ENCODE assay signal across 11 cellular contexts in genomic region chr18:3710712-3711269, GRCh38.
DNase-seq lines count a peak whose midpoint lies in the region; TF ChIP-seq lines count a peak whose summit lies in the region.
"Had no signal": no experiment of that assay in that cellular context is flagged by ENCODE, and none has a peak within 500 bp of the region (broad histone marks: within the 10 kb centered on the region; RNA-seq: fewer than 3 reads in every experiment).

No MANE protein-coding gene starts in this region.

- WGBS in adrenal gland, 4 donors = 9 to 14% (median 11%) methylated on average over 8 of the region's 8 CpGs
- WGBS in mesendoderm (ENCODE audit: extremely low coverage, insufficient coverage, low lambda C conversion rate) = no CpG with 5 or more reads among the region's 8 CpGs

- H3K56ac ChIP-seq in mesendoderm (ENCODE audit: low read length) = no peak overlapping the region

- no peak overlapping the region for H2AK5ac ChIP-seq in mesendoderm (ENCODE audit: low read length)

- H3K4me3 Mint-ChIP-seq in type B pancreatic cell = peak overlapping the region; percentile 48
- H3K4me3 Mint-ChIP-seq: natural killer cell; stimulated activated memory B cell treated with anti-CD40 and anti-IgM and Interleukin-4, amounts not matched to agents 10 μg/mL and 1 μg/mL and 100 μg/mL, for 72 hours; T-helper 1 cell treated with Interleukin-12 subunit alpha and Interleukin-12 subunit beta and Interleukin-4 antibody, amounts not matched to agents 30 μg/mL and 1 μg/mL, for 36 hours had no signal

- no peaks in the 10 kb centered on the region for H3K79me2 ChIP-seq in mesendoderm (ENCODE audit: control insufficient read depth, insufficient read depth, low read length)

- no peak overlapping the region for H3K9ac ChIP-seq in mesendoderm (ENCODE audit: low read length)

- no peak overlapping the region for H4K8ac ChIP-seq in mesendoderm (ENCODE audit: low read depth, low read length)

- H3K4me1 Mint-ChIP-seq in type B pancreatic cell (ENCODE audit: unreplicated experiment) = peaks cover 33% of the 10 kb centered on the region
- H3K4me1 Mint-ChIP-seq: natural killer cell; stimulated activated memory B cell treated with anti-CD40 and anti-IgM and Interleukin-4, amounts not matched to agents 10 μg/mL and 1 μg/mL and 100 μg/mL, for 72 hours had no signal

- no peaks in the 10 kb centered on the region for H3K9me3 Mint-ChIP-seq in type B pancreatic cell
- H3K9me3 Mint-ChIP-seq: natural killer cell; stimulated activated memory B cell treated with anti-CD40 and anti-IgM and Interleukin-4, amounts not matched to agents 10 μg/mL and 1 μg/mL and 100 μg/mL, for 72 hours; T-helper 1 cell treated with Interleukin-12 subunit alpha and Interleukin-12 subunit beta and Interleukin-4 antibody, amounts not matched to agents 30 μg/mL and 1 μg/mL, for 36 hours had no signal

- intact Hi-C loops in adrenal gland (cut with DNase I) = no loop called here

- peaks cover 8 to 47% of the 10 kb centered on the region in 2 donors for H3K4me1 ChIP-seq in adrenal gland (replicated peaks in 1 of 2)
- H3K4me1 ChIP-seq in mesendoderm (ENCODE audit: control insufficient read depth, low read depth, low read length) = no peaks in the 10 kb centered on the region

- no peaks in the 10 kb centered on the region for H3K9me3 ChIP-seq in MG63
- no peaks in the 10 kb centered on the region for H3K9me3 ChIP-seq in adrenal gland (replicated peaks in 1 of 3)

- H3K27me3 ChIP-seq in MG63 (peaks cover 2% of the 10 kb centered on the region; the same call in 1 of the 2 replicates), adrenal gland (no peaks in the 10 kb centered on the region), mesendoderm (ENCODE audit: insufficient read depth, low read length, poor library complexity) (no peaks in the 10 kb centered on the region)

- no peaks in the 10 kb centered on the region for H3K36me3 Mint-ChIP-seq in type B pancreatic cell
- H3K36me3 Mint-ChIP-seq: natural killer cell; stimulated activated memory B cell treated with anti-CD40 and anti-IgM and Interleukin-4, amounts not matched to agents 10 μg/mL and 1 μg/mL and 100 μg/mL, for 72 hours had no signal

- no peak overlapping the region for H3K23ac ChIP-seq in mesendoderm (ENCODE audit: low read length)

- no peak overlapping the region for H2BK5ac ChIP-seq in mesendoderm (ENCODE audit: low read length)

- H3K27ac ChIP-seq in adrenal gland (peak overlapping the region; percentile 51 to 93 (median 61)), mesendoderm (ENCODE audit: low read depth, low read length) (no peak overlapping the region)
- H3K27ac ChIP-seq: cardiac muscle cell had no signal

- no peak overlapping the region for H2BK120ac ChIP-seq in mesendoderm (ENCODE audit: low read depth, low read length)

- no peaks in the 10 kb centered on the region for H3K36me3 ChIP-seq in MG63
- H3K36me3 ChIP-seq in adrenal gland (replicated peaks in 1 of 2) = no peaks in the 10 kb centered on the region
- H3K36me3 ChIP-seq in mesendoderm (ENCODE audit: control insufficient read depth, insufficient read depth, low read length) = no peaks in the 10 kb centered on the region
- H3K36me3 ChIP-seq: cardiac muscle cell had no signal

- no peaks in the 10 kb centered on the region for H3K27me3 Mint-ChIP-seq in type B pancreatic cell

- H2BK15ac ChIP-seq in mesendoderm (replicated peaks; ENCODE audit: low read depth) = no peak overlapping the region

- DNase-seq in MG63 (peak; percentile 68), adrenal gland (peak; percentile 79 to 93 (median 89)), kidney tubule cell (ENCODE audit: low spot score) (peak; percentile 81), type B pancreatic cell (ENCODE audit: extremely low spot score, unreplicated experiment) (no peak), mesendoderm (no peak), SHP77 (lab: John Stamatoyannopoulos, UW) (no peak), GM19238 (ENCODE audit: insufficient read length, low spot score) (no peak)
- DNase-seq: natural killer cell had no signal

- TF ChIP-seq POLR2A in adrenal gland (IDR thresholded peaks at IDR 0.05) = peak in 1 of 2 donors; percentile 40

- H3K4me3 ChIP-seq in MG63 (no peak overlapping the region), adrenal gland (no peak overlapping the region), mesendoderm (ENCODE audit: low read length) (no peak overlapping the region)
- H3K4me3 ChIP-seq: cardiac muscle cell had no signal

- H3K79me1 ChIP-seq in mesendoderm (ENCODE audit: low read length) = no peaks in the 10 kb centered on the region

- no peak overlapping the region for H3K4ac ChIP-seq in mesendoderm (ENCODE audit: low read depth, low read length)

- TF ChIP-seq CTCF in adrenal gland (IDR thresholded peaks at IDR 0.05) = no peak
- no peak for TF ChIP-seq CTCF in type B pancreatic cell (conservative IDR thresholded peaks at IDR 0.05)

- peak overlapping the region; percentile 9 for H3K27ac Mint-ChIP-seq in type B pancreatic cell
- H3K27ac Mint-ChIP-seq: natural killer cell; stimulated activated memory B cell treated with anti-CD40 and anti-IgM and Interleukin-4, amounts not matched to agents 10 μg/mL and 1 μg/mL and 100 μg/mL, for 72 hours; T-helper 1 cell treated with Interleukin-12 subunit alpha and Interleukin-12 subunit beta and Interleukin-4 antibody, amounts not matched to agents 30 μg/mL and 1 μg/mL, for 36 hours had no signal

- H3K18ac ChIP-seq in mesendoderm (ENCODE audit: low read length) = no peak overlapping the region

- H4K5ac ChIP-seq in mesendoderm (ENCODE audit: low read length) = no peak overlapping the region

- H3K4me2 ChIP-seq in mesendoderm (ENCODE audit: low read length) = no peak overlapping the region

Comparison
In these comparisons a context has a peak if more than half of its experiments do, and no peak if none do; other contexts are left out.
1. DNase-seq: peak in MG63 (single experiment), adrenal gland (7 of 7) and kidney tubule cell (single experiment); none in type B pancreatic cell (single experiment), mesendoderm (single experiment), SHP77 (0 of 2) and GM19238 (single experiment).